Comparison of ENCODE assay signal across 21 cellular contexts in the genomic region with DNA sequence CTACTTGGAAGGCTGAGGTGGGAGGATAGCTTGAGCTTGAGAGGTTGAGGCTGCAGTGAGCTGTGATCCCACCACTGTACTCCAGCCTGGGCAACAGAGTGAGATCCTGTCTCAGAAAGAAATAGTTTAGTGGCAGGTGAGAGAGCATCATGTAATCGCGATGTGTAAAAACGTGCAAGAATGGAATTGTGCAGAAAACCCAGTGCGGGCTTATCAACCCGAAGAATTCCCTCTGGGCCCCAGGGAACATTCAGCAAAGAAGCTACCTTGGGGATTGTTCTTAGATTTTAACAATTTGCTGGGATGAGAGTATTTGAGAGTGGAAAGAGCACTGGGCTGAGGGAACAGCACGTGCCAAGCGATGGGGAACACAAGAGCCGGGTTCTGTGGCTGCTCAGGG.
DNase-seq lines count a peak whose midpoint lies in the region; ATAC-seq and TF ChIP-seq lines count a peak whose summit lies in the region.
"Had no signal": no experiment of that assay in that cellular context is flagged by ENCODE, and none has a peak within 500 bp of the region (broad histone marks: within the 10 kb centered on the region; RNA-seq: fewer than 3 reads in every experiment).

No MANE protein-coding gene starts in this region.

- no peaks in the 10 kb centered on the region for H3K79me1 ChIP-seq in neuronal stem cell (ENCODE audit: low read depth, low read length)

- no peak overlapping the region for H3K4me2 ChIP-seq in neuronal stem cell (ENCODE audit: insufficient read depth, low read length, poor library complexity, severe bottlenecking)
- H3K4me2 ChIP-seq: BLaER1 had no signal

- H3K18ac ChIP-seq in neuronal stem cell (ENCODE audit: low read length), result peak overlapping the region; percentile 72

- H3K27ac ChIP-seq in RWPE1, result peak overlapping the region; percentile 65
- H3K27ac ChIP-seq in coronary artery, result no peak overlapping the region
- H3K27ac ChIP-seq in neuronal stem cell (replicated peaks; ENCODE audit: low read length), result no peak overlapping the region
- H3K27ac ChIP-seq: BLaER1 had no signal

- H2BK120ac ChIP-seq in neuronal stem cell (ENCODE audit: low read depth, low read length), result no peak overlapping the region

- H2BK12ac ChIP-seq in neuronal stem cell (ENCODE audit: low read length), result no peak overlapping the region

- no peak overlapping the region for H2AK5ac ChIP-seq in neuronal stem cell (ENCODE audit: low read depth, low read length)

- no peak overlapping the region for H3K4ac ChIP-seq in neuronal stem cell (ENCODE audit: low read length)

- no peak overlapping the region for H2AFZ ChIP-seq in neuronal stem cell (ENCODE audit: low read length)

- no peak overlapping the region for H2BK5ac ChIP-seq in neuronal stem cell (ENCODE audit: low read length)

- CTCF ChIA-PET in RWPE1 (lab: Yijun Ruan, JAX), result no interaction called here

- DNase-seq in RWPE1 (ENCODE audit: low spot score) (no peak), coronary artery (ENCODE audit: low spot score) (peak; percentile 47), neuronal stem cell (ENCODE audit: low spot score) (no peak), pons (ENCODE audit: low spot score) (no peak), iPS-NIHi11 (ENCODE audit: low spot score) (no peak), NCI-H510A (lab: John Stamatoyannopoulos, UW) (no peak)
- DNase-seq: 8988T; ACHN; BE2C; C1 segment of cervical spinal cord; Caco-2; Calu3; CD4-positive, alpha-beta memory T cell; CD4-positive, CD25-positive, alpha-beta regulatory T cell; CD8-positive, alpha-beta memory T cell; DND-41; EL; GDM1 had no signal

- TF ChIP-seq CTCF in RWPE1 (conservative IDR thresholded peaks at IDR 0.05; ENCODE audit: low read depth), result no peak
- no peak for TF ChIP-seq CTCF in coronary artery (IDR thresholded peaks at IDR 0.05)

- ATAC-seq in GM18520 (IDR thresholded peaks at IDR 0.05; ENCODE audit: unreplicated experiment), result no peak
- ATAC-seq: GM12878 had no signal

- no peak overlapping the region for H2BK15ac ChIP-seq in neuronal stem cell (ENCODE audit: low read length)

- no peak overlapping the region for H3K9ac ChIP-seq in neuronal stem cell (ENCODE audit: low read depth, low read length, poor library complexity)
- H3K9ac ChIP-seq: BLaER1 had no signal

- no peaks in the 10 kb centered on the region for H3K27me3 ChIP-seq in neuronal stem cell (ENCODE audit: control insufficient read depth in 3 of 3, insufficient read depth in 3 of 3, low read depth in 1 of 3, low read length in 3 of 3)
- H3K27me3 ChIP-seq: BE2C, BLaER1 had no signal

- no peaks in the 10 kb centered on the region for H3K36me3 ChIP-seq in neuronal stem cell (replicated peaks in 1 of 2; ENCODE audit: control insufficient read depth in 2 of 2, insufficient read depth in 2 of 2, low read length in 2 of 2)
- H3K36me3 ChIP-seq: BE2C, BLaER1 had no signal

- H4K91ac ChIP-seq in neuronal stem cell (ENCODE audit: low read depth, low read length, poor library complexity), result no peak overlapping the region

- peaks cover 2 to 12% of the 10 kb centered on the region in 2 donors for H3K4me1 ChIP-seq in neuronal stem cell (ENCODE audit: control insufficient read depth in 2 of 2, insufficient read depth in 1 of 2, low read depth in 1 of 2, low read length in 2 of 2)
- H3K4me1 ChIP-seq: BE2C, Caco-2 had no signal

- no peak overlapping the region for H3K14ac ChIP-seq in neuronal stem cell (ENCODE audit: low read length)

- H3K4me3 ChIP-seq in coronary artery, result no peak overlapping the region
- no peak overlapping the region for H3K4me3 ChIP-seq in neuronal stem cell (ENCODE audit: low read length in 2 of 2)
- H3K4me3 ChIP-seq: BLaER1, GM12878 had no signal

- POLR2A ChIA-PET in RWPE1 (lab: Yijun Ruan, JAX; ENCODE audit: low non-redundant PET), result no interaction called here

- H3K23ac ChIP-seq in neuronal stem cell (ENCODE audit: low read depth, low read length, poor library complexity), result no peak overlapping the region

- no peaks in the 10 kb centered on the region for H3K9me3 ChIP-seq in neuronal stem cell (replicated peaks in 1 of 2; ENCODE audit: control insufficient read depth in 2 of 2, insufficient read depth in 1 of 2, low read depth in 1 of 2, low read length in 2 of 2)
- H3K9me3 ChIP-seq: BE2C, BLaER1, Caco-2 had no signal

- no peak overlapping the region for H4K8ac ChIP-seq in neuronal stem cell (ENCODE audit: low read depth, low read length)

- no CpG with 5 or more reads among the region's 8 CpGs for WGBS in neuronal stem cell (ENCODE audit: extremely low coverage in 2 of 2, insufficient read length in 2 of 2, insufficient replicate concordance in 1 of 2), 2 donors
